Comparison of ENCODE assay signal across 24 cellular contexts in genomic region chr20:53071833-53072232, GRCh38.
DNase-seq lines count a peak whose midpoint lies in the region; ATAC-seq, FAIRE-seq and TF ChIP-seq lines count a peak whose summit lies in the region.
"Had no signal": no experiment of that assay in that cellular context is flagged by ENCODE, and none has a peak within 500 bp of the region (broad histone marks: within the 10 kb centered on the region; RNA-seq: fewer than 3 reads in every experiment).

No MANE protein-coding gene starts in this region.

- H3K36me3 ChIP-seq in liver (ENCODE audit: control insufficient read depth in 4 of 4, insufficient read depth in 3 of 4, low read depth in 1 of 4, low read length in 3 of 4), result no peaks in the 10 kb centered on the region
- H3K36me3 ChIP-seq: adrenal gland; BLaER1 treated with 17β-estradiol and CSF1 and Interleukin-3, amounts not matched to agents 10 nM and 100 nM had no signal

- FAIRE-seq in GM12891 (lab: Jason Lieb, UNC), result no peak
- FAIRE-seq: endothelial cell of umbilical vein, HTR-8/SVneo, RCC 7860 had no signal

- 88% methylated on average over 8 of the region's 8 CpGs for WGBS in liver

- POLR2A ChIA-PET in activated CD4-positive, alpha-beta memory T cell treated with anti-CD3 and anti-CD28 coated beads for 36 hours (lab: Charles Lee), result interaction anchor here (1.2 to 3.3 kb wide), 6 partner anchors 8 to 137 kb away, joined by 3 to 66 read pairs (median 8); no protein-coding TSS in a partner anchor

- H3K27me3 ChIP-seq in liver (ENCODE audit: control insufficient read depth in 4 of 4, insufficient read depth in 4 of 4, low read length in 3 of 4), result no peaks in the 10 kb centered on the region
- H3K27me3 ChIP-seq: adrenal gland; BLaER1 treated with 17β-estradiol and CSF1 and Interleukin-3, amounts not matched to agents 10 nM and 100 nM; body of pancreas had no signal

- no peak overlapping the region for H3K9ac ChIP-seq in liver (ENCODE audit: low read depth in 1 of 2, low read length in 2 of 2)

- no peak for TF ChIP-seq POLR2A in GM12891 (IDR thresholded peaks at IDR 0.05; ENCODE audit: low read depth, low read length)

- TF ChIP-seq CTCF in liver (IDR thresholded peaks at IDR 0.05; ENCODE audit: low read depth, low read length, missing input control) (no peak), chondrocyte (IDR thresholded peaks at IDR 0.05) (no peak)

- H3K27me3 Mint-ChIP-seq in activated naive CD8-positive, alpha-beta T cell treated with anti-CD3 and anti-CD28 coated beads, Interleukin-2, amount 50 U/mL, for 24 hours, result peaks cover 9% of the 10 kb centered on the region
- H3K27me3 Mint-ChIP-seq in activated naive CD8-positive, alpha-beta T cell treated with anti-CD3 and anti-CD28 coated beads for 36 hours, result peaks cover 35% of the 10 kb centered on the region
- H3K27me3 Mint-ChIP-seq in activated CD4-positive, alpha-beta memory T cell treated with anti-CD3 and anti-CD28 coated beads for 36 hours, result no peaks in the 10 kb centered on the region
- H3K27me3 Mint-ChIP-seq in chondrocyte (ENCODE audit: low read depth), result peaks cover 2% of the 10 kb centered on the region

- peaks cover 2% of the 10 kb centered on the region for H3K36me3 Mint-ChIP-seq in activated naive CD8-positive, alpha-beta T cell treated with anti-CD3 and anti-CD28 coated beads, Interleukin-2, amount 50 U/mL, for 24 hours (ENCODE audit: low read depth)
- no peaks in the 10 kb centered on the region for H3K36me3 Mint-ChIP-seq in activated naive CD8-positive, alpha-beta T cell treated with anti-CD3 and anti-CD28 coated beads for 36 hours
- H3K36me3 Mint-ChIP-seq in activated CD4-positive, alpha-beta memory T cell treated with anti-CD3 and anti-CD28 coated beads for 36 hours, result peaks cover 14% of the 10 kb centered on the region
- no peaks in the 10 kb centered on the region for H3K36me3 Mint-ChIP-seq in chondrocyte (ENCODE audit: low read depth)
- H3K36me3 Mint-ChIP-seq: stimulated activated effector memory CD8-positive, alpha-beta T cell treated with anti-CD3 and anti-CD28 coated beads, Interleukin-12 subunit alpha, Interleukin-12 subunit beta, amount 100 ng/mL, for 72 hours had no signal

- intact Hi-C loops in activated CD4-positive, alpha-beta memory T cell treated with anti-CD3 and anti-CD28 coated beads for 36 hours (cut with micrococcal nuclease), result loop anchor here (2.0 to 10.0 kb wide), 2 partner anchors 71 to 767 kb away; no protein-coding TSS in a partner anchor

- peaks cover 6 to 13% (median 10%) of the 10 kb centered on the region in 4 donors for H3K4me1 ChIP-seq in liver (ENCODE audit: control insufficient read depth in 4 of 4, insufficient read depth in 4 of 4, low read length in 3 of 4)

- TF ChIP-seq RAD21 in liver (IDR thresholded peaks at IDR 0.05), result no peak

- DNase-seq in activated naive CD8-positive, alpha-beta T cell treated with anti-CD3 and anti-CD28 coated beads, Interleukin-2, amount 50 U/mL, for 24 hours, result peak; percentile 12
- DNase-seq in activated naive CD8-positive, alpha-beta T cell treated with anti-CD3 and anti-CD28 coated beads for 36 hours, result no peak
- peak; percentile 62 for DNase-seq in activated CD4-positive, alpha-beta memory T cell treated with anti-CD3 and anti-CD28 coated beads for 36 hours
- DNase-seq in stimulated activated CD4-positive, alpha-beta T cell treated with anti-CD3 and anti-CD28 coated beads, Interleukin-4, amount 100 ng/mL, for 24 hours, result peak; percentile 41
- DNase-seq in GM12891 (ENCODE audit: insufficient read length, low spot score), result no peak
- DNase-seq in OCI-M1 (lab: John Stamatoyannopoulos, UW), result no peak
- no peak for DNase-seq in chondrocyte (ENCODE audit: low spot score)
- DNase-seq: adrenal gland; body of pancreas; cerebellar nuclear complex; DND-41; KBM-7; naive thymus-derived CD8-positive, alpha-beta T cell; NCI-H1436 treated with DMSO at 0.1 percent for 48 hours; NCI-H748 treated with DMSO at 0.1 percent for 48 hours; SW 1271 had no signal

- no peaks in the 10 kb centered on the region for H3K9me3 Mint-ChIP-seq in activated naive CD8-positive, alpha-beta T cell treated with anti-CD3 and anti-CD28 coated beads, Interleukin-2, amount 50 U/mL, for 24 hours
- peaks cover 2% of the 10 kb centered on the region for H3K9me3 Mint-ChIP-seq in activated naive CD8-positive, alpha-beta T cell treated with anti-CD3 and anti-CD28 coated beads for 36 hours
- H3K9me3 Mint-ChIP-seq in activated CD4-positive, alpha-beta memory T cell treated with anti-CD3 and anti-CD28 coated beads for 36 hours, result peaks cover 13% of the 10 kb centered on the region
- peaks cover 15% of the 10 kb centered on the region for H3K9me3 Mint-ChIP-seq in chondrocyte (ENCODE audit: low read depth)

- H3K9me3 ChIP-seq in liver (ENCODE audit: control insufficient read depth in 4 of 4, low read length in 3 of 4), result peaks cover 0 to 4% (median 0%) of the 10 kb centered on the region in 4 donors
- H3K9me3 ChIP-seq: adrenal gland had no signal

- CTCF ChIA-PET in activated CD4-positive, alpha-beta memory T cell treated with anti-CD3 and anti-CD28 coated beads for 36 hours (lab: Charles Lee), result no interaction called here

- peak overlapping the region; percentile 48 to 57 for H3K27ac ChIP-seq in liver (ENCODE audit: low read depth in 1 of 2, low read length in 2 of 2)
- H3K27ac ChIP-seq: adrenal gland, body of pancreas had no signal

- H3K27ac Mint-ChIP-seq in activated naive CD8-positive, alpha-beta T cell treated with anti-CD3 and anti-CD28 coated beads, Interleukin-2, amount 50 U/mL, for 24 hours, result no peak overlapping the region
- H3K27ac Mint-ChIP-seq in activated naive CD8-positive, alpha-beta T cell treated with anti-CD3 and anti-CD28 coated beads for 36 hours, result no peak overlapping the region
- peak overlapping the region; percentile 93 for H3K27ac Mint-ChIP-seq in activated CD4-positive, alpha-beta memory T cell treated with anti-CD3 and anti-CD28 coated beads for 36 hours
- H3K27ac Mint-ChIP-seq in chondrocyte (ENCODE audit: unreplicated experiment), result no peak overlapping the region
- H3K27ac Mint-ChIP-seq: stimulated activated effector memory CD8-positive, alpha-beta T cell treated with anti-CD3 and anti-CD28 coated beads, Interleukin-12 subunit alpha, Interleukin-12 subunit beta, amount 100 ng/mL, for 72 hours; WTC11 had no signal

- peaks cover 21% of the 10 kb centered on the region for H3K4me1 Mint-ChIP-seq in activated naive CD8-positive, alpha-beta T cell treated with anti-CD3 and anti-CD28 coated beads, Interleukin-2, amount 50 U/mL, for 24 hours
- H3K4me1 Mint-ChIP-seq in activated naive CD8-positive, alpha-beta T cell treated with anti-CD3 and anti-CD28 coated beads for 36 hours, result peaks cover 6% of the 10 kb centered on the region
- H3K4me1 Mint-ChIP-seq in activated CD4-positive, alpha-beta memory T cell treated with anti-CD3 and anti-CD28 coated beads for 36 hours (ENCODE audit: low read depth), result peaks cover 56% of the 10 kb centered on the region
- H3K4me1 Mint-ChIP-seq in chondrocyte (ENCODE audit: low read depth), result no peaks in the 10 kb centered on the region
- H3K4me1 Mint-ChIP-seq: stimulated activated effector memory CD8-positive, alpha-beta T cell treated with anti-CD3 and anti-CD28 coated beads, Interleukin-12 subunit alpha, Interleukin-12 subunit beta, amount 100 ng/mL, for 72 hours had no signal

- ATAC-seq in activated naive CD8-positive, alpha-beta T cell treated with anti-CD3 and anti-CD28 coated beads, Interleukin-2, amount 50 U/mL, for 24 hours, result peak; percentile 51
- ATAC-seq: body of pancreas; HCT116; naive thymus-derived CD8-positive, alpha-beta T cell; stimulated activated effector memory CD8-positive, alpha-beta T cell treated with anti-CD3 and anti-CD28 coated beads, Interleukin-12 subunit alpha, Interleukin-12 subunit beta, amount 100 ng/mL, for 72 hours; WTC11 had no signal

- no peak overlapping the region for H3K4me3 ChIP-seq in liver (ENCODE audit: low read depth in 1 of 3, low read length in 3 of 3)
- H3K4me3 ChIP-seq: adrenal gland; BLaER1 treated with 17β-estradiol and CSF1 and Interleukin-3, amounts not matched to agents 10 nM and 100 nM; body of pancreas had no signal

- H3K4me3 Mint-ChIP-seq in activated naive CD8-positive, alpha-beta T cell treated with anti-CD3 and anti-CD28 coated beads, Interleukin-2, amount 50 U/mL, for 24 hours, result no peak overlapping the region
- H3K4me3 Mint-ChIP-seq in activated naive CD8-positive, alpha-beta T cell treated with anti-CD3 and anti-CD28 coated beads for 36 hours, result no peak overlapping the region
- peak overlapping the region; percentile 38 for H3K4me3 Mint-ChIP-seq in activated CD4-positive, alpha-beta memory T cell treated with anti-CD3 and anti-CD28 coated beads for 36 hours
- no peak overlapping the region for H3K4me3 Mint-ChIP-seq in chondrocyte (ENCODE audit: unreplicated experiment)
- H3K4me3 Mint-ChIP-seq: naive thymus-derived CD8-positive, alpha-beta T cell; stimulated activated effector memory CD8-positive, alpha-beta T cell treated with anti-CD3 and anti-CD28 coated beads, Interleukin-12 subunit alpha, Interleukin-12 subunit beta, amount 100 ng/mL, for 72 hours; WTC11 had no signal

TF ChIP-seq in liver, 16 proteins besides CTCF, POLR2A, EP300 and RAD21 (continues in another document):
- no peak for TF ChIP-seq JUND (IDR thresholded peaks at IDR 0.05)
- TF ChIP-seq HNF4G (IDR thresholded peaks at IDR 0.05), result no peak

TF ChIP-seq in GM12891, 5 proteins besides CTCF, POLR2A, EP300 and RAD21:
- TF ChIP-seq POLR2AphosphoS5 (IDR thresholded peaks at IDR 0.05; ENCODE audit: low read depth, low read length) (no peak), SPI1 (IDR thresholded peaks at IDR 0.05; ENCODE audit: low read depth, low read length) (no peak), PAX5 (IDR thresholded peaks at IDR 0.05; ENCODE audit: insufficient read depth, low read length, severe bottlenecking) (no peak), POU2F2 (IDR thresholded peaks at IDR 0.05; ENCODE audit: low read depth, low read length) (no peak), TAF1 (IDR thresholded peaks at IDR 0.05; ENCODE audit: low read depth, low read length) (no peak)
TF ChIP-seq in GM12891: peak in this region for 0.

Comparison
In these comparisons a context has a peak if more than half of its experiments do, and no peak if none do; other contexts are left out.
1. DNase-seq: peak in activated naive CD8-positive, alpha-beta T cell treated with anti-CD3 and anti-CD28 coated beads, Interleukin-2, amount 50 U/mL, for 24 hours (single experiment), activated CD4-positive, alpha-beta memory T cell treated with anti-CD3 and anti-CD28 coated beads for 36 hours (single experiment) and stimulated activated CD4-positive, alpha-beta T cell treated with anti-CD3 and anti-CD28 coated beads, Interleukin-4, amount 100 ng/mL, for 24 hours (single experiment); none in activated naive CD8-positive, alpha-beta T cell treated with anti-CD3 and anti-CD28 coated beads for 36 hours (single experiment), GM12891 (single experiment), OCI-M1 (single experiment) and chondrocyte (single experiment).